1 cellular context compared by ENCODE assay signal in the genomic region with DNA sequence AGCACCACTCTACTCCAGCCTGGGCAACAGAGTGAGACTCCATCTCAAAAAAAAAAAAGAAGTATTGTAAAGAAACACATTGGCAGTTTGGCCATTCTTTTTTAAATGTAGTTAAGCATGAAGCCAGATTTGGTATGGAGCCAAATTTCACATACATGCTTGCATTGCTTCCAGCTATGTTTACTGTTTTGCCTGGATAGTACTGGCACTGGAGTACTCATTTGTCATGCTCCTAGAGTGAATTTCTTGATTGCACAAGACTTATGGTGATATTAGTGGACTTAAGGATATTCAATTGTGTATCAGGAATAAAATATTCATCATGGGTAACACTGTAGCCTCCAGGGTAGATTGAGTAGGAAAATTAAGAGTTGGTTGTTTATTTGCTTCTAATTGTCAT.
TF ChIP-seq lines count a peak whose summit lies in the region.

No MANE protein-coding gene starts in this region.

TF ChIP-seq in SK-N-SH, 30 proteins besides CTCF, POLR2A, EP300 and RAD21:
- TF ChIP-seq CHD2 (IDR thresholded peaks at IDR 0.05; ENCODE audit: low read length, partially characterized antibody), result no peak
- TF ChIP-seq, protein P1, sequence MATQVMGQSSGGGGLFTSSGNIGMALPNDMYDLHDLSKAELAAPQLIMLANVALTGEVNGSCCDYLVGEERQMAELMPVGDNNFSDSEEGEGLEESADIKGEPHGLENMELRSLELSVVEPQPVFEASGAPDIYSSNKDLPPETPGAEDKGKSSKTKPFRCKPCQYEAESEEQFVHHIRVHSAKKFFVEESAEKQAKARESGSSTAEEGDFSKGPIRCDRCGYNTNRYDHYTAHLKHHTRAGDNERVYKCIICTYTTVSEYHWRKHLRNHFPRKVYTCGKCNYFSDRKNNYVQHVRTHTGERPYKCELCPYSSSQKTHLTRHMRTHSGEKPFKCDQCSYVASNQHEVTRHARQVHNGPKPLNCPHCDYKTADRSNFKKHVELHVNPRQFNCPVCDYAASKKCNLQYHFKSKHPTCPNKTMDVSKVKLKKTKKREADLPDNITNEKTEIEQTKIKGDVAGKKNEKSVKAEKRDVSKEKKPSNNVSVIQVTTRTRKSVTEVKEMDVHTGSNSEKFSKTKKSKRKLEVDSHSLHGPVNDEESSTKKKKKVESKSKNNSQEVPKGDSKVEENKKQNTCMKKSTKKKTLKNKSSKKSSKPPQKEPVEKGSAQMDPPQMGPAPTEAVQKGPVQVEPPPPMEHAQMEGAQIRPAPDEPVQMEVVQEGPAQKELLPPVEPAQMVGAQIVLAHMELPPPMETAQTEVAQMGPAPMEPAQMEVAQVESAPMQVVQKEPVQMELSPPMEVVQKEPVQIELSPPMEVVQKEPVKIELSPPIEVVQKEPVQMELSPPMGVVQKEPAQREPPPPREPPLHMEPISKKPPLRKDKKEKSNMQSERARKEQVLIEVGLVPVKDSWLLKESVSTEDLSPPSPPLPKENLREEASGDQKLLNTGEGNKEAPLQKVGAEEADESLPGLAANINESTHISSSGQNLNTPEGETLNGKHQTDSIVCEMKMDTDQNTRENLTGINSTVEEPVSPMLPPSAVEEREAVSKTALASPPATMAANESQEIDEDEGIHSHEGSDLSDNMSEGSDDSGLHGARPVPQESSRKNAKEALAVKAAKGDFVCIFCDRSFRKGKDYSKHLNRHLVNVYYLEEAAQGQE (IDR thresholded peaks at IDR 0.05; ENCODE audit: low read depth, low read length), result no peak
- TF ChIP-seq NRF1 (IDR thresholded peaks at IDR 0.05; ENCODE audit: low read depth, low read length), result no peak
- TF ChIP-seq MEF2A (IDR thresholded peaks at IDR 0.05; ENCODE audit: borderline replicate concordance, low read depth), result no peak
- no peak for TF ChIP-seq NFIC (IDR thresholded peaks at IDR 0.05; ENCODE audit: borderline replicate concordance)
- TF ChIP-seq TEAD4 (IDR thresholded peaks at IDR 0.05; ENCODE audit: borderline replicate concordance, insufficient read depth), result no peak
- no peak for TF ChIP-seq TCF12 (IDR thresholded peaks at IDR 0.05)
- no peak for TF ChIP-seq SMC3 (IDR thresholded peaks at IDR 0.05; ENCODE audit: low read depth, low read length)
